In the genomic region with DNA sequence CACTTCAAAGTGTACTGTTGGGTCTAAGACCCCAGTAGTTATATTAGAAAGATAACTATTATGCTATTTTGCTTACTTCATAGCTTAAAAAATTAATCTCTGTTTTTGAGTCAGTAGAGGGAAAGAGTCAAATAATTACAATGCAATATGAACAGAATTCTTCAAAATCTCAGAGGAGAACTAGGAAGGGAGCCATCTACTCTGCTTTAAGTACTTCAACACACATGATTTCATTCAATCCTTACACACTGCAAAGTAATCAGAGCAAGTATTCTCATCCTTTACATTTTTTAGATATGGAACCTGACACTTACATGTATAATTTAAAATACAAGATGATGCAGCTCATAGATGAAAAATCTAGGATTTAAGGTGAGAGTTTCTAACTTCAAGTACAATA, we compare ENCODE assay signal across 16 cellular contexts.
"Had no signal": no experiment of that assay in that cellular context is flagged by ENCODE, and none has a peak within 500 bp of the region (broad histone marks: within the 10 kb centered on the region; RNA-seq: fewer than 3 reads in every experiment).

No MANE protein-coding gene starts in this region.

- H3K4me1 Mint-ChIP-seq: activated CD4-positive, alpha-beta T cell treated with anti-CD3 and anti-CD28 coated beads, Interleukin-2, amount 10 ng/mL, durations not matched to agents 24 days and 14 days; central memory CD8-positive, alpha-beta T cell; neural progenitor cell; stimulated activated naive B cell treated with anti-CD40 and anti-IgM and Interleukin-4, amounts not matched to agents 10 μg/mL and 1 μg/mL and 100 μg/mL, for 72 hours had no signal

- H3K4me3 ChIP-seq: lung, neural progenitor cell, thyroid gland had no signal

- H3K9me3 Mint-ChIP-seq: activated CD4-positive, alpha-beta T cell treated with anti-CD3 and anti-CD28 coated beads, Interleukin-2, amount 10 ng/mL, durations not matched to agents 24 days and 14 days; activated CD8-positive, alpha-beta T cell treated with anti-CD3 and anti-CD28 coated beads for 36 hours; activated naive CD4-positive, alpha-beta T cell treated with anti-CD3 and anti-CD28 coated beads for 36 hours; activated T-cell treated with anti-CD3 and anti-CD28 coated beads, Interleukin-2, amount 50 U/mL, for 24 hours; activated T-helper 2 cell treated with anti-CD3 and anti-CD28 coated beads, Interferon-gamma antibody, Interleukin-2, Interleukin-4, amounts not matched to agents 10 μg/mL and 5 μg/mL and 100 μg/mL, durations not matched to agents 14 hours and 24 hours and 36 hours; central memory CD8-positive, alpha-beta T cell; neural progenitor cell; stimulated activated naive B cell treated with anti-CD40 and anti-IgM and Interleukin-4, amounts not matched to agents 10 μg/mL and 1 μg/mL and 100 μg/mL, for 72 hours; T-helper 2 cell treated with Interferon-gamma antibody and Interleukin-4, amounts not matched to agents 5 μg/mL and 100 μg/mL, for 36 hours had no signal

- H3K36me3 ChIP-seq: brain microvascular endothelial cell, neural progenitor cell, thyroid gland had no signal

- DNase-seq: activated CD4-positive, alpha-beta T cell treated with anti-CD3 and anti-CD28 coated beads, Interleukin-2, amount 10 ng/mL, durations not matched to agents 24 days and 14 days; activated CD8-positive, alpha-beta T cell treated with anti-CD3 and anti-CD28 coated beads for 36 hours; activated naive CD4-positive, alpha-beta T cell treated with anti-CD3 and anti-CD28 coated beads for 36 hours; activated T-cell treated with anti-CD3 and anti-CD28 coated beads, Interleukin-2, amount 50 U/mL, for 24 hours; anterior cingulate cortex; brain microvascular endothelial cell; cortex of kidney; midbrain; stimulated activated naive B cell treated with anti-CD40 and anti-IgM and Interleukin-4, amounts not matched to agents 10 μg/mL and 1 μg/mL and 100 μg/mL, for 72 hours; thyroid gland had no signal

- ATAC-seq: activated CD8-positive, alpha-beta T cell treated with anti-CD3 and anti-CD28 coated beads for 36 hours; stimulated activated naive B cell treated with anti-CD40 and anti-IgM and Interleukin-4, amounts not matched to agents 10 μg/mL and 1 μg/mL and 100 μg/mL, for 72 hours had no signal

- H3K4me1 ChIP-seq: neural progenitor cell, parathyroid adenoma had no signal

- H3K4me3 Mint-ChIP-seq: activated CD4-positive, alpha-beta T cell treated with anti-CD3 and anti-CD28 coated beads, Interleukin-2, amount 10 ng/mL, durations not matched to agents 24 days and 14 days; activated CD8-positive, alpha-beta T cell treated with anti-CD3 and anti-CD28 coated beads for 36 hours; activated naive CD4-positive, alpha-beta T cell treated with anti-CD3 and anti-CD28 coated beads for 36 hours; activated T-cell treated with anti-CD3 and anti-CD28 coated beads, Interleukin-2, amount 50 U/mL, for 24 hours; central memory CD8-positive, alpha-beta T cell; neural progenitor cell; stimulated activated naive B cell treated with anti-CD40 and anti-IgM and Interleukin-4, amounts not matched to agents 10 μg/mL and 1 μg/mL and 100 μg/mL, for 72 hours; T-helper 2 cell treated with Interferon-gamma antibody and Interleukin-4, amounts not matched to agents 5 μg/mL and 100 μg/mL, for 36 hours had no signal

- H3K27me3 ChIP-seq: brain microvascular endothelial cell, neural progenitor cell, thyroid gland had no signal

- H3K9me3 ChIP-seq: thyroid gland had no signal

- H3K27me3 Mint-ChIP-seq: activated CD4-positive, alpha-beta T cell treated with anti-CD3 and anti-CD28 coated beads, Interleukin-2, amount 10 ng/mL, durations not matched to agents 24 days and 14 days; activated CD8-positive, alpha-beta T cell treated with anti-CD3 and anti-CD28 coated beads for 36 hours; activated T-cell treated with anti-CD3 and anti-CD28 coated beads, Interleukin-2, amount 50 U/mL, for 24 hours; central memory CD8-positive, alpha-beta T cell; stimulated activated naive B cell treated with anti-CD40 and anti-IgM and Interleukin-4, amounts not matched to agents 10 μg/mL and 1 μg/mL and 100 μg/mL, for 72 hours had no signal

- H3K27ac ChIP-seq: brain microvascular endothelial cell, neural progenitor cell, parathyroid adenoma, thyroid gland had no signal

- H3K36me3 Mint-ChIP-seq: neural progenitor cell; stimulated activated naive B cell treated with anti-CD40 and anti-IgM and Interleukin-4, amounts not matched to agents 10 μg/mL and 1 μg/mL and 100 μg/mL, for 72 hours had no signal

- H3K27ac Mint-ChIP-seq: activated CD4-positive, alpha-beta T cell treated with anti-CD3 and anti-CD28 coated beads, Interleukin-2, amount 10 ng/mL, durations not matched to agents 24 days and 14 days; activated CD8-positive, alpha-beta T cell treated with anti-CD3 and anti-CD28 coated beads for 36 hours; activated naive CD4-positive, alpha-beta T cell treated with anti-CD3 and anti-CD28 coated beads for 36 hours; activated T-cell treated with anti-CD3 and anti-CD28 coated beads, Interleukin-2, amount 50 U/mL, for 24 hours; activated T-helper 2 cell treated with anti-CD3 and anti-CD28 coated beads, Interferon-gamma antibody, Interleukin-2, Interleukin-4, amounts not matched to agents 10 μg/mL and 5 μg/mL and 100 μg/mL, durations not matched to agents 14 hours and 24 hours and 36 hours; neural progenitor cell; stimulated activated naive B cell treated with anti-CD40 and anti-IgM and Interleukin-4, amounts not matched to agents 10 μg/mL and 1 μg/mL and 100 μg/mL, for 72 hours; T-helper 2 cell treated with Interferon-gamma antibody and Interleukin-4, amounts not matched to agents 5 μg/mL and 100 μg/mL, for 36 hours had no signal
